ENCODE assay signal across 11 cellular contexts in the genomic region with DNA sequence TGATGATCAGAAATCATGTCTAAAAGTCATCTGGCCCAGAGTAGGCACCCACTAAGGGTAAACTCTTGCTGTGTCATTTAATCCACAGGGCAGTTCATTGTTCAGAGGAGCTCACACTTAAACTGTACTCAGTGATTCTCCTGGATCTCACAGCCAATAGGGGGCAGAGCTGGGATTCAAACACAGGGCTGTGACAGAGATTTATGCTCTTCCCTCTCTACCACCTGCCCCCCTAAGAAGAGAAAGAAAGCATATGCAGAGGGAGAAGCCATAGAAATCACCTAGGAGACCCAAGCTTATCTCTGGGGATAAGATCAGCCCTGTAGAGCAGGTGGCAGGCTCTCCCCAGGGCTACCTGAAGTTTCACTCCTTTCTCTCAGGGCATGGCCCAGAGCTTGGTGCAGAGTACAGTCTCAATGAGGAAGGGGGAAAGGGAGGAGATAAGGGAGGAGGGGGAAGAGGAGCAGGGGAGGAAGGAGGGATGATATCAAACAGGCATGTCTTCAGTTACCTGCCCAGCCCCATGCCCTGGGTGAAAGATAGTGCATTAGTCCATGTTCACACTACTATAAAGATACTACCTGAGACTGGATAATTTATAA. TPM values are rescaled to one million over a fixed set of nuclear protein-coding genes. Genes with fewer than 3 reads are reported as not detected.
DNase-seq lines count a peak whose midpoint lies in the region; ATAC-seq and TF ChIP-seq lines count a peak whose summit lies in the region.
"Had no signal": no experiment of that assay in that cellular context is flagged by ENCODE, and none has a peak within 500 bp of the region (broad histone marks: within the 10 kb centered on the region; RNA-seq: fewer than 3 reads in every experiment).

No MANE protein-coding gene starts in this region.

- H3K27me3 Mint-ChIP-seq in Calu3 (ENCODE audit: unreplicated experiment), result peaks cover 92% of the 10 kb centered on the region
- H3K27me3 Mint-ChIP-seq in CD8-positive, alpha-beta memory T cell, result peaks cover 9 to 41% of the 10 kb centered on the region in 2 donors
- peaks cover 3% of the 10 kb centered on the region for H3K27me3 Mint-ChIP-seq in activated T-helper 17 cell treated with anti-CD3 and anti-CD28 coated beads, Interleukin-2, amount 50 U/mL, for 72 hours

- ATAC-seq in left colon, result peak; percentile 90
- no peak for ATAC-seq in activated T-helper 17 cell treated with anti-CD3 and anti-CD28 coated beads, Interleukin-2, amount 50 U/mL, for 72 hours (replicated peaks)
- no peak for ATAC-seq in HG03521 (IDR thresholded peaks at IDR 0.05; ENCODE audit: unreplicated experiment)

- no peak overlapping the region for H3K4me3 ChIP-seq in Karpas-422 (ENCODE audit: low read length)
- H3K4me3 ChIP-seq in CD8-positive, alpha-beta memory T cell (ENCODE audit: low read length), result no peak overlapping the region
- H3K4me3 ChIP-seq: suprapubic skin had no signal

- no peak overlapping the region for H2AFZ ChIP-seq in Karpas-422 (ENCODE audit: low read length)

- BruUV-seq in Calu3 (replicated peaks; lab: Mats Ljungman, UMichigan), result no TSS peak

- H3K36me3 ChIP-seq in Karpas-422 (ENCODE audit: insufficient read depth, low read length), result no peaks in the 10 kb centered on the region
- no peaks in the 10 kb centered on the region for H3K36me3 ChIP-seq in CD8-positive, alpha-beta memory T cell (ENCODE audit: insufficient read depth, low read length)
- H3K36me3 ChIP-seq: suprapubic skin had no signal

- H3K27me3 ChIP-seq in Karpas-422 (ENCODE audit: low read length), result no peaks in the 10 kb centered on the region
- no peaks in the 10 kb centered on the region for H3K27me3 ChIP-seq in CD8-positive, alpha-beta memory T cell (ENCODE audit: insufficient read depth, low read length, poor library complexity, severe bottlenecking)
- H3K27me3 ChIP-seq: suprapubic skin had no signal

- H3K4me1 ChIP-seq in Karpas-422 (ENCODE audit: low read length), result peaks cover 6% of the 10 kb centered on the region
- no peaks in the 10 kb centered on the region for H3K4me1 ChIP-seq in CD8-positive, alpha-beta memory T cell (ENCODE audit: insufficient read depth, low read length)
- H3K4me1 ChIP-seq: suprapubic skin had no signal

- H4K20me1 ChIP-seq in Karpas-422 (ENCODE audit: insufficient read depth, low read depth, low read length), result no peaks in the 10 kb centered on the region

- no peak overlapping the region for H3K4me3 Mint-ChIP-seq in Calu3 (ENCODE audit: low read depth, unreplicated experiment)
- H3K4me3 Mint-ChIP-seq in CD8-positive, alpha-beta memory T cell, result no peak overlapping the region
- no peak overlapping the region for H3K4me3 Mint-ChIP-seq in activated T-helper 17 cell treated with anti-CD3 and anti-CD28 coated beads, Interleukin-2, amount 50 U/mL, for 72 hours

- H3K9me2 ChIP-seq in Karpas-422 (replicated peaks; ENCODE audit: insufficient read depth, low read length), result no peaks in the 10 kb centered on the region

- DNase-seq in Calu3 (peak; percentile 6), Karpas-422 (peak; percentile 61), left colon (peak in 1 of 2 donors; percentile 50), NCI-H1092 treated with DMSO at 0.1 percent for 48 hours (lab: John Stamatoyannopoulos, UW) (no peak)
- no peak for DNase-seq in CD8-positive, alpha-beta memory T cell
- DNase-seq: activated CD8-positive, alpha-beta memory T cell treated with anti-CD3 and anti-CD28 coated beads, Interleukin-2, amount 50 U/mL, for 48 hours; retina had no signal

- no peaks in the 10 kb centered on the region for H3K4me1 Mint-ChIP-seq in Calu3 (ENCODE audit: low read depth, unreplicated experiment)
- H3K4me1 Mint-ChIP-seq in CD8-positive, alpha-beta memory T cell, result peaks cover 0 to 7% (median 0%) of the 10 kb centered on the region in 3 donors
- H3K4me1 Mint-ChIP-seq in activated T-helper 17 cell treated with anti-CD3 and anti-CD28 coated beads, Interleukin-2, amount 50 U/mL, for 72 hours, result no peaks in the 10 kb centered on the region

- H3K27ac ChIP-seq in Karpas-422 (ENCODE audit: low read length) (no peak overlapping the region), VCaP (no peak overlapping the region)
- no peak overlapping the region for H3K27ac ChIP-seq in CD8-positive, alpha-beta memory T cell (ENCODE audit: low read depth, low read length)
- H3K27ac ChIP-seq: suprapubic skin had no signal

- intact Hi-C loops in Calu3 (cut with micrococcal nuclease; ENCODE audit: unreplicated experiment), result no loop called here
- intact Hi-C loops in left colon (cut with DNase I, micrococcal nuclease), result no loop called here

- H3K36me3 Mint-ChIP-seq in Calu3 (ENCODE audit: insufficient read depth, unreplicated experiment), result no peaks in the 10 kb centered on the region
- H3K36me3 Mint-ChIP-seq in CD8-positive, alpha-beta memory T cell, result no peaks in the 10 kb centered on the region
- no peaks in the 10 kb centered on the region for H3K36me3 Mint-ChIP-seq in activated T-helper 17 cell treated with anti-CD3 and anti-CD28 coated beads, Interleukin-2, amount 50 U/mL, for 72 hours (ENCODE audit: low read depth)

- no peaks in the 10 kb centered on the region for H3K9me3 ChIP-seq in Karpas-422 (ENCODE audit: low read length)
- H3K9me3 ChIP-seq in CD8-positive, alpha-beta memory T cell (ENCODE audit: low read length), result no peaks in the 10 kb centered on the region
- H3K9me3 ChIP-seq: suprapubic skin had no signal

- no peaks in the 10 kb centered on the region for H3K79me2 ChIP-seq in Karpas-422 (ENCODE audit: low read length)

- H3K9me3 Mint-ChIP-seq in Calu3 (ENCODE audit: low read depth, unreplicated experiment), result no peaks in the 10 kb centered on the region
- no peaks in the 10 kb centered on the region for H3K9me3 Mint-ChIP-seq in CD8-positive, alpha-beta memory T cell
- no peaks in the 10 kb centered on the region for H3K9me3 Mint-ChIP-seq in activated T-helper 17 cell treated with anti-CD3 and anti-CD28 coated beads, Interleukin-2, amount 50 U/mL, for 72 hours

- CTCF ChIA-PET in Calu3 (lab: Charles Lee), result interaction anchor here (0.6 kb wide), 1 partner anchor 919 kb away, joined by 3 read pairs; no protein-coding TSS in a partner anchor
- CTCF ChIA-PET in CD8-positive, alpha-beta memory T cell (lab: Charles Lee), result no interaction called here

- no peak overlapping the region for H3K27ac Mint-ChIP-seq in Calu3 (ENCODE audit: unreplicated experiment)
- H3K27ac Mint-ChIP-seq in CD8-positive, alpha-beta memory T cell, result no peak overlapping the region
- no peak overlapping the region for H3K27ac Mint-ChIP-seq in activated T-helper 17 cell treated with anti-CD3 and anti-CD28 coated beads, Interleukin-2, amount 50 U/mL, for 72 hours

- no peak overlapping the region for H3K9ac ChIP-seq in Karpas-422 (ENCODE audit: low read length)

- POLR2A ChIA-PET in CD8-positive, alpha-beta memory T cell (lab: Charles Lee), result no interaction called here

- peak; percentile 32 for TF ChIP-seq CTCF in Calu3 (IDR thresholded peaks at IDR 0.05; ENCODE audit: unreplicated experiment)
- peak; percentile 39; the same call in 1 of the 2 replicates for TF ChIP-seq CTCF in VCaP (conservative IDR thresholded peaks at IDR 0.05)

- no peak overlapping the region for H3K4me2 ChIP-seq in Karpas-422 (ENCODE audit: low read depth, low read length, poor library complexity, severe bottlenecking)

RNA-seq across cellular contexts. Expression of a gene that starts 51.8 kb away (rescaled TPM):
- total RNA-seq in Calu3 (2022) (82.7 and 84.4 TPM in 2 replicates), left colon (10 to 100 TPM; 30.6 to 34.0 TPM)
- total RNA-seq in Karpas-422 (2014; rRNA removed; shearing (Covaris generic); ENCODE audit: low replicate concordance), result 75.7 and 94.3 TPM in 2 replicates
- 10 to 100 TPM; 57.8 to 76.1 TPM for total RNA-seq in CD8-positive, alpha-beta memory T cell
- polyA plus RNA-seq in CD8-positive, alpha-beta memory T cell, result 67.5 TPM
- 100 to 1,000 TPM in 1 of 2 donors, 10 to 100 TPM in 1; 91.4 to 112 TPM for total RNA-seq in activated T-helper 17 cell treated with anti-CD3 and anti-CD28 coated beads, Interleukin-2, amount 50 U/mL, for 72 hours

Comparison
In these comparisons a context has a peak if more than half of its experiments do, and no peak if none do; other contexts are left out.
1. DNase-seq: peak in Calu3 (single experiment) and Karpas-422 (single experiment); none in CD8-positive, alpha-beta memory T cell (0 of 5) and NCI-H1092 treated with DMSO at 0.1 percent for 48 hours (single experiment).